In the genomic region with DNA sequence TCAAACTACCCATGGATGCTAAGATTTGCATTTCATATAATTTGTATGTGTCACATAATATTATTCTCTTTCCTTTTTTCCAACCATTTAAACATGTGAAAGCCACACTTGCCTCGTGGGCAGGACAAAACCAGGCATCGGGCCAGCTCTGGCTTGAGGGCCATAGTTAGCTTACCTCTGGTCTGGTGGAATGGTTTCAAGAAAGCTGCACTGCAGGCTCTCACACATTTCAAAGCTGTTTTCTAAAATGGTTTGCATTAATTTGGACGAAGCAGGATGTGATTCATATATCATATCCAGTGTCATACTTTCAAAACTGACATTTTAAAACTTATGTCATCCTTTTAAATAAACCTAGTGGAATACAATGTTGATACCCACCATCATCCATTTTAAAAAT, we compare ENCODE assay signal across 9 cellular contexts.
DNase-seq lines count a peak whose midpoint lies in the region; TF ChIP-seq lines count a peak whose summit lies in the region.
"Had no signal": no experiment of that assay in that cellular context is flagged by ENCODE, and none has a peak within 500 bp of the region (broad histone marks: within the 10 kb centered on the region; RNA-seq: fewer than 3 reads in every experiment).

No MANE protein-coding gene starts in this region.

- TF ChIP-seq CTCF in CD14-positive monocyte (IDR thresholded peaks at IDR 0.05) (no peak), glutamatergic neuron (IDR thresholded peaks at IDR 0.05; ENCODE audit: partially characterized antibody, unreplicated experiment) (no peak)

- H3K36me3 Mint-ChIP-seq in CD14-positive monocyte (no peaks in the 10 kb centered on the region), glutamatergic neuron (ENCODE audit: unreplicated experiment) (no peaks in the 10 kb centered on the region)
- H3K36me3 Mint-ChIP-seq in activated naive CD8-positive, alpha-beta T cell = peaks cover 2% of the 10 kb centered on the region

- intact Hi-C loops in CD14-positive monocyte (cut with micrococcal nuclease) = no loop called here

- H3K27ac Mint-ChIP-seq in CD14-positive monocyte (peak overlapping the region in 1 of 7 donors; percentile 54), glutamatergic neuron (ENCODE audit: unreplicated experiment) (no peak overlapping the region)
- peak overlapping the region; percentile 96 for H3K27ac Mint-ChIP-seq in activated naive CD8-positive, alpha-beta T cell

- H3K4me3 Mint-ChIP-seq in CD14-positive monocyte (no peak overlapping the region), glutamatergic neuron (ENCODE audit: unreplicated experiment) (no peak overlapping the region)
- peak overlapping the region; percentile 77 for H3K4me3 Mint-ChIP-seq in activated naive CD8-positive, alpha-beta T cell

- DNase-seq in CD14-positive monocyte (ENCODE audit: low spot score) (peak; percentile 17), HCEC 1CT (peak; percentile 5), iris pigment epithelial cell (ENCODE audit: low read depth) (peak; percentile 64), SHP77 treated with DMSO at 0.1 percent for 48 hours (lab: John Stamatoyannopoulos, UW) (no peak), glutamatergic neuron (no peak), NCI-H146 (lab: John Stamatoyannopoulos, UW) (no peak), NCI-H2196 (lab: John Stamatoyannopoulos, UW; ENCODE audit: unreplicated experiment) (no peak)
- DNase-seq: NCI-H1930 had no signal

- H3K4me1 Mint-ChIP-seq in CD14-positive monocyte (peaks cover 17% of the 10 kb centered on the region), glutamatergic neuron (ENCODE audit: low read depth, unreplicated experiment) (peaks cover 18% of the 10 kb centered on the region)
- H3K4me1 Mint-ChIP-seq in activated naive CD8-positive, alpha-beta T cell (ENCODE audit: low read depth) = peaks cover 56% of the 10 kb centered on the region

- H3K9me3 Mint-ChIP-seq in CD14-positive monocyte = peaks cover 0 to 3% (median 0%) of the 10 kb centered on the region in 7 donors
- no peaks in the 10 kb centered on the region for H3K9me3 Mint-ChIP-seq in activated naive CD8-positive, alpha-beta T cell (ENCODE audit: low read depth)
- H3K9me3 Mint-ChIP-seq in glutamatergic neuron (ENCODE audit: unreplicated experiment) = no peaks in the 10 kb centered on the region

- peaks cover 8 to 10% (median 10%) of the 10 kb centered on the region in 3 donors for H3K27me3 Mint-ChIP-seq in CD14-positive monocyte (ENCODE audit: low read depth in 3 of 3)
- H3K27me3 Mint-ChIP-seq in activated naive CD8-positive, alpha-beta T cell = no peaks in the 10 kb centered on the region
- no peaks in the 10 kb centered on the region for H3K27me3 Mint-ChIP-seq in glutamatergic neuron (ENCODE audit: unreplicated experiment)

Comparison
In these comparisons a context has a peak if more than half of its experiments do, and no peak if none do; other contexts are left out.
1. DNase-seq: peak in CD14-positive monocyte (single experiment), HCEC 1CT (single experiment) and iris pigment epithelial cell (single experiment); none in SHP77 treated with DMSO at 0.1 percent for 48 hours (single experiment), glutamatergic neuron (single experiment), NCI-H146 (single experiment) and NCI-H2196 (single experiment).